34 cellular contexts compared by ENCODE assay signal in the genomic region with DNA sequence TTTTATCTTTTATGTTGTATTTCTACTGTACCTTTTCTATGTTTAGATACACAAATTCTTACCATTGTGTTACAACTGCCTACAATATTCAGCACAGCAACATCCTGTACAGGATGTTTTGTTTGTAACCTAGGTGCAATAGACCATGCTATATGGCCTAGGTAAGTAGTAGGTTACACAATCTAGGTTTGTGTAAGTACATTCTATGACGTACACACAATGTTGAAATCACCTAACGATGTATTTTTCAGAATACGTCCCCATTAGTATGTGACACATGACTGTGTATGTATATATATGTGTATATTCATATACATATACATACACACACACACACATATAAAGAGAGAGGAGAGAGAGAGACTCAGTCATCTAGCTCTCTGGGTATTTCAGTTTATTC.
"Had no signal": no experiment of that assay in that cellular context is flagged by ENCODE, and none has a peak within 500 bp of the region (broad histone marks: within the 10 kb centered on the region; RNA-seq: fewer than 3 reads in every experiment).

No MANE protein-coding gene starts in this region.

- FAIRE-seq: astrocyte had no signal

- H3K27ac ChIP-seq: brain microvascular endothelial cell, cardiac muscle cell, coronary artery, dorsolateral prefrontal cortex, esophagus muscularis mucosa, foreskin keratinocyte, gastrocnemius medialis, heart left ventricle, VCaP had no signal

- H3K9me3 ChIP-seq: esophagus muscularis mucosa, gastrocnemius medialis, heart left ventricle had no signal

- H3K4me3 ChIP-seq: cardiac muscle cell, coronary artery, dorsolateral prefrontal cortex, esophagus muscularis mucosa, gastrocnemius medialis, heart left ventricle had no signal

- H3K27me3 ChIP-seq: brain microvascular endothelial cell, cardiac muscle cell, esophagus muscularis mucosa, gastrocnemius medialis had no signal

- DNase-seq: activated CD4-positive, alpha-beta memory T cell treated with anti-CD3 and anti-CD28 coated beads, Interleukin-2, amount 10 ng/mL, durations not matched to agents 7 days and 5 days; activated CD4-positive, alpha-beta T cell treated with anti-CD3 and anti-CD28 coated beads for 1 hour; activated CD4-positive, alpha-beta T cell treated with anti-CD3 and anti-CD28 coated beads for 4 hours; activated CD4-positive, alpha-beta T cell treated with anti-CD3 and anti-CD28 coated beads, Interleukin-2, amount 10 ng/mL, durations not matched to agents 7 days and 5 days; activated CD4-positive, alpha-beta T cell treated with anti-CD3 and anti-CD28 coated beads, Interleukin-2, amount 50 U/mL, for 4 hours; activated CD8-positive, alpha-beta memory T cell treated with anti-CD3 and anti-CD28 coated beads, Interleukin-2, amount 50 U/mL, for 48 hours; activated gamma-delta T cell; activated naive CD4-positive, alpha-beta T cell; activated naive CD4-positive, alpha-beta T cell treated with anti-CD3 and anti-CD28 coated beads, Interleukin-2, amount 10 ng/mL, durations not matched to agents 7 days and 5 days; activated naive CD8-positive, alpha-beta T cell treated with anti-CD3 and anti-CD28 coated beads, Interleukin-2, amount 10 ng/mL, durations not matched to agents 7 days and 5 days; activated T-cell treated with anti-CD3 and anti-CD28 coated beads for 4 hours; activated T-cell treated with anti-CD3 and anti-CD28 coated beads, Interleukin-2, amount 50 U/mL, for 24 hours; activated T-cell treated with anti-CD3 and anti-CD28 coated beads, Interleukin-2, amount 50 U/mL, for 72 hours; anterior cingulate cortex; brain microvascular endothelial cell; central memory CD4-positive, alpha-beta T cell; cerebellar nuclear complex; dorsolateral prefrontal cortex; effector memory CD4-positive, alpha-beta T cell; endodermal cell; erythroblast; foreskin keratinocyte; gastrocnemius medialis; glutamatergic neuron; heart left ventricle; hypothalamus; T-helper 2 cell had no signal

- H3K4me1 ChIP-seq: gastrocnemius medialis had no signal

- H3K36me3 ChIP-seq: brain microvascular endothelial cell, cardiac muscle cell, esophagus muscularis mucosa, gastrocnemius medialis, heart left ventricle had no signal

- ATAC-seq: activated naive CD4-positive, alpha-beta T cell treated with anti-CD3 and anti-CD28 coated beads, Interleukin-2, amount 50 U/mL, for 72 hours; activated T-cell treated with anti-CD3 and anti-CD28 coated beads, Interleukin-2, amount 50 U/mL, for 72 hours; foreskin keratinocyte; gastrocnemius medialis; heart left ventricle; WTC11 had no signal
